1 cellular context compared by ENCODE assay signal in genomic region chr14:34539407-34540180, GRCh38.
TF ChIP-seq lines count a peak whose summit lies in the region.

Gene EAPP (minus strand): TSS chr14:34539701. CDS start chr14:34539628, 73 bp downstream.

TF ChIP-seq in IMR-90, 13 proteins besides CTCF, POLR2A, EP300 and RAD21:
- no peak for TF ChIP-seq RFX5 (IDR thresholded peaks at IDR 0.05; ENCODE audit: low read depth, low read length)
- TF ChIP-seq RCOR1 (IDR thresholded peaks at IDR 0.05; ENCODE audit: insufficient replicate concordance, low read length) = no peak
- TF ChIP-seq BHLHE40 (IDR thresholded peaks at IDR 0.05; ENCODE audit: low read depth, low read length) = no peak
- TF ChIP-seq USF2 (IDR thresholded peaks at IDR 0.05; ENCODE audit: low read depth, low read length) = no peak
- peak; percentile 9; the same call in 1 of the 2 replicates for TF ChIP-seq MXI1 (IDR thresholded peaks at IDR 0.05; ENCODE audit: borderline replicate concordance, low read depth, low read length)
- no peak for TF ChIP-seq ELK1 (IDR thresholded peaks at IDR 0.05; ENCODE audit: borderline replicate concordance, low read depth, low read length)
- TF ChIP-seq SMC3 (IDR thresholded peaks at IDR 0.05; ENCODE audit: low read depth, low read length) = no peak
- no peak for TF ChIP-seq CEBPB (IDR thresholded peaks at IDR 0.05; ENCODE audit: low read depth, low read length)
- no peak for TF ChIP-seq CHD1 (IDR thresholded peaks at IDR 0.05; ENCODE audit: low read depth, low read length)
- TF ChIP-seq MAZ (IDR thresholded peaks at IDR 0.05; ENCODE audit: borderline replicate concordance, low read depth, low read length) = peak; percentile 72; the same call in 1 of the 2 replicates
- TF ChIP-seq NFE2L2 (IDR thresholded peaks at IDR 0.05; ENCODE audit: low read depth, low read length) = peak; percentile 48; the same call in 1 of the 2 replicates
- 0 out of 2 replicates have a peak, but pooled peaks have one; percentile 12 for TF ChIP-seq MAFK (IDR thresholded peaks at IDR 0.05; ENCODE audit: low read depth, low read length)
- no peak for TF ChIP-seq FOS (IDR thresholded peaks at IDR 0.05; ENCODE audit: low read depth, low read length)
